In the genomic region with DNA sequence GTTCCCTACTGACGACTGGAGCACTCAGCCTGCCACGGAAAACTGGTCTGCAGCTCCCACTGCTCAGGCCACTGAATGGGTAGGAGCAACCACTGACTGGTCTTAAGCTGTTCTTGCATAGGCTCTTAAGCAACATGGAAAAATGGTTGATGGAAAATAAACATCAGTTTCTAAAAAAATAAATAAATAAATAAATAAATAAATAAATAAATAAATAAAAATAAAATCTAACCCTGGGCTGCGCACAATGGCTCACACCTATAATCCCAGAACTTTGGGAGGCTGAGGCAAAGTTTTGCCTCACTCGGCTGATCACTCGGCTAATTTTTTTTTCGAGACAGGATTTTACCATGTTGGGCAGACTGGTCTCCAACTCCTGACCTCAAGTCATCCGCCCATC, we compare ENCODE assay signal across 3 cellular contexts.
A peak's percentile ranks its signal among the peaks of the same experiment; 100 is the strongest.
DNase-seq lines count a peak whose midpoint lies in the region; ATAC-seq, FAIRE-seq and TF ChIP-seq lines count a peak whose summit lies in the region.
"Not testable (repeated sequence)": the region's sequence is repeated elsewhere in the genome, so short reads cannot be mapped to it uniquely, and the experiment has no call there.

No MANE protein-coding gene starts in this region.

- not testable (repeated sequence) for DNase-seq in A549 (ENCODE audit: low read depth in 1 of 2, low spot score in 1 of 2)
- DNase-seq in RPMI8226 = peak; percentile 33

- not testable (repeated sequence) for H3K4me1 ChIP-seq in A549
- H3K4me1 ChIP-seq in HEK293 (ENCODE audit: control insufficient read depth, insufficient read depth, low read length) = peaks cover 13% of the 10 kb centered on the region

- TF ChIP-seq EP300 in A549 (IDR thresholded peaks at IDR 0.05) = not testable (repeated sequence)

- not testable (repeated sequence) for H3K4me3 ChIP-seq in A549; HEK293 (ENCODE audit: low read depth, low read length)

- POLR2A ChIA-PET in A549 (lab: Yijun Ruan, JAX) = not testable (repeated sequence)
- POLR2A ChIA-PET in HEK293 (lab: Yijun Ruan, JAX) = interaction anchor here (1.1 to 1.3 kb wide), 2 partner anchors 27 to 131 kb away, joined by 3 to 6 read pairs; a partner anchor contains a TSS

- not testable (repeated sequence) for TF ChIP-seq CTCF in A549 (IDR thresholded peaks at IDR 0.05); HEK293 (tag by site-specific recombination; IDR thresholded peaks at IDR 0.05)

- CTCF ChIA-PET in A549 (lab: Yijun Ruan, JAX); HEK293 (lab: Yijun Ruan, JAX): not testable (repeated sequence)

- not testable (repeated sequence) for ATAC-seq in A549

- not testable (repeated sequence) for H3K9me3 ChIP-seq in A549; HEK293 (ENCODE audit: control insufficient read depth, insufficient read depth, low read depth, low read length)

- not testable (repeated sequence) for FAIRE-seq in A549 (lab: Jason Lieb, UNC)

- WGBS in A549 (ENCODE audit: missing lambda C conversion rate) = 75% methylated on average over 6 of the region's 7 CpGs

- not testable (repeated sequence) for H3K4me2 ChIP-seq in A549

- H3K36me3 ChIP-seq in HEK293 (ENCODE audit: control insufficient read depth in 2 of 2, insufficient read depth in 1 of 2, low read length in 2 of 2) = not testable (repeated sequence)

- H3K27ac ChIP-seq in A549; HEK293 (ENCODE audit: extremely low read depth, low read depth, low read length): not testable (repeated sequence)

- TF ChIP-seq RAD21 in A549 (conservative IDR thresholded peaks at IDR 0.05 in 1 of 2, IDR thresholded peaks at IDR 0.05 in 1 of 2) = not testable (repeated sequence)

- not testable (repeated sequence) for TF ChIP-seq POLR2A in A549 (IDR thresholded peaks at IDR 0.05; ENCODE audit: low read length)

TF ChIP-seq in A549, 52 proteins besides CTCF, POLR2A, EP300 and RAD21:
- peak; percentile 26 for TF ChIP-seq ZC3H11A (IDR thresholded peaks at IDR 0.05)

TF ChIP-seq in HEK293, 187 proteins besides CTCF, POLR2A, EP300 and RAD21 (continues in another document):
- TF ChIP-seq GFI1B (tag by site-specific recombination; IDR thresholded peaks at IDR 0.05) = peak; percentile 54; the same call in 1 of the 2 replicates
- peak; percentile 67 for TF ChIP-seq ZNF266 (tag by site-specific recombination; IDR thresholded peaks at IDR 0.05; ENCODE audit: low read depth)
- 0 out of 2 replicates have a peak, but pooled peaks have one; percentile 66 for TF ChIP-seq ZFP37 (tag by site-specific recombination; IDR thresholded peaks at IDR 0.05)
- peak; percentile 97 for TF ChIP-seq ZNF555 (tag by site-specific recombination; conservative IDR thresholded peaks at IDR 0.05)
- TF ChIP-seq ZNF426 (tag by site-specific recombination; IDR thresholded peaks at IDR 0.05) = peak; percentile 97
- peak; percentile 90 for TF ChIP-seq ZNF510 (tag by site-specific recombination; IDR thresholded peaks at IDR 0.05; ENCODE audit: insufficient replicate concordance)
- TF ChIP-seq ZNF560 (tag by site-specific recombination; IDR thresholded peaks at IDR 0.05; ENCODE audit: borderline replicate concordance) = 0 out of 2 replicates have a peak, but pooled peaks have one; percentile 43
- TF ChIP-seq, protein P1, sequence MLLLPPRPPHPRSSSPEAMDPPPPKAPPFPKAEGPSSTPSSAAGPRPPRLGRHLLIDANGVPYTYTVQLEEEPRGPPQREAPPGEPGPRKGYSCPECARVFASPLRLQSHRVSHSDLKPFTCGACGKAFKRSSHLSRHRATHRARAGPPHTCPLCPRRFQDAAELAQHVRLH (tag by site-specific recombination; IDR thresholded peaks at IDR 0.05) = peak; percentile 51; the same call in 1 of the 2 replicates
- peak; percentile 55; the same call in 1 of the 2 replicates for TF ChIP-seq ZNF433 (tag by site-specific recombination; IDR thresholded peaks at IDR 0.05; ENCODE audit: low read depth)
- TF ChIP-seq OVOL3 (tag by site-specific recombination; IDR thresholded peaks at IDR 0.05) = peak; percentile 52; the same call in 1 of the 2 replicates
- TF ChIP-seq, protein P2, sequence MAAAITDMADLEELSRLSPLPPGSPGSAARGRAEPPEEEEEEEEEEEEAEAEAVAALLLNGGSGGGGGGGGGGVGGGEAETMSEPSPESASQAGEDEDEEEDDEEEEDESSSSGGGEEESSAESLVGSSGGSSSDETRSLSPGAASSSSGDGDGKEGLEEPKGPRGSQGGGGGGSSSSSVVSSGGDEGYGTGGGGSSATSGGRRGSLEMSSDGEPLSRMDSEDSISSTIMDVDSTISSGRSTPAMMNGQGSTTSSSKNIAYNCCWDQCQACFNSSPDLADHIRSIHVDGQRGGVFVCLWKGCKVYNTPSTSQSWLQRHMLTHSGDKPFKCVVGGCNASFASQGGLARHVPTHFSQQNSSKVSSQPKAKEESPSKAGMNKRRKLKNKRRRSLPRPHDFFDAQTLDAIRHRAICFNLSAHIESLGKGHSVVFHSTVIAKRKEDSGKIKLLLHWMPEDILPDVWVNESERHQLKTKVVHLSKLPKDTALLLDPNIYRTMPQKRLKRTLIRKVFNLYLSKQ (tag by site-specific recombination; IDR thresholded peaks at IDR 0.05; ENCODE audit: borderline replicate concordance) = 0 out of 2 replicates have a peak, but pooled peaks have one; percentile 54
- 0 out of 2 replicates have a peak, but pooled peaks have one; percentile 57 for TF ChIP-seq ZNF791 (tag by site-specific recombination; IDR thresholded peaks at IDR 0.05)
- peak; percentile 8; the same call in 1 of the 2 replicates for TF ChIP-seq OSR2 (tag by site-specific recombination; IDR thresholded peaks at IDR 0.05)
- TF ChIP-seq KLF7 (tag by site-specific recombination; IDR thresholded peaks at IDR 0.05; ENCODE audit: borderline replicate concordance) = peak; percentile 66; the same call in 1 of the 2 replicates
- 0 out of 2 replicates have a peak, but pooled peaks have one; percentile 36 for TF ChIP-seq ZNF664 (tag by site-specific recombination; IDR thresholded peaks at IDR 0.05)
- TF ChIP-seq ZBTB8A (tag by site-specific recombination; IDR thresholded peaks at IDR 0.05) = peak; percentile 77
- peak; percentile 67; the same call in 1 of the 2 replicates for TF ChIP-seq ZNF202 (tag by site-specific recombination; IDR thresholded peaks at IDR 0.05; ENCODE audit: borderline replicate concordance)
- TF ChIP-seq ZNF341 (tag by site-specific recombination; IDR thresholded peaks at IDR 0.05; ENCODE audit: low read depth) = peak; percentile 51
- peak; percentile 73 for TF ChIP-seq ZXDB (tag by site-specific recombination; IDR thresholded peaks at IDR 0.05)
- peak; percentile 89 for TF ChIP-seq ZNF140 (tag by site-specific recombination; IDR thresholded peaks at IDR 0.05)
- peak; percentile 58 for TF ChIP-seq ZNF529 (tag by site-specific recombination; IDR thresholded peaks at IDR 0.05; ENCODE audit: insufficient replicate concordance)
- TF ChIP-seq, protein P3, sequence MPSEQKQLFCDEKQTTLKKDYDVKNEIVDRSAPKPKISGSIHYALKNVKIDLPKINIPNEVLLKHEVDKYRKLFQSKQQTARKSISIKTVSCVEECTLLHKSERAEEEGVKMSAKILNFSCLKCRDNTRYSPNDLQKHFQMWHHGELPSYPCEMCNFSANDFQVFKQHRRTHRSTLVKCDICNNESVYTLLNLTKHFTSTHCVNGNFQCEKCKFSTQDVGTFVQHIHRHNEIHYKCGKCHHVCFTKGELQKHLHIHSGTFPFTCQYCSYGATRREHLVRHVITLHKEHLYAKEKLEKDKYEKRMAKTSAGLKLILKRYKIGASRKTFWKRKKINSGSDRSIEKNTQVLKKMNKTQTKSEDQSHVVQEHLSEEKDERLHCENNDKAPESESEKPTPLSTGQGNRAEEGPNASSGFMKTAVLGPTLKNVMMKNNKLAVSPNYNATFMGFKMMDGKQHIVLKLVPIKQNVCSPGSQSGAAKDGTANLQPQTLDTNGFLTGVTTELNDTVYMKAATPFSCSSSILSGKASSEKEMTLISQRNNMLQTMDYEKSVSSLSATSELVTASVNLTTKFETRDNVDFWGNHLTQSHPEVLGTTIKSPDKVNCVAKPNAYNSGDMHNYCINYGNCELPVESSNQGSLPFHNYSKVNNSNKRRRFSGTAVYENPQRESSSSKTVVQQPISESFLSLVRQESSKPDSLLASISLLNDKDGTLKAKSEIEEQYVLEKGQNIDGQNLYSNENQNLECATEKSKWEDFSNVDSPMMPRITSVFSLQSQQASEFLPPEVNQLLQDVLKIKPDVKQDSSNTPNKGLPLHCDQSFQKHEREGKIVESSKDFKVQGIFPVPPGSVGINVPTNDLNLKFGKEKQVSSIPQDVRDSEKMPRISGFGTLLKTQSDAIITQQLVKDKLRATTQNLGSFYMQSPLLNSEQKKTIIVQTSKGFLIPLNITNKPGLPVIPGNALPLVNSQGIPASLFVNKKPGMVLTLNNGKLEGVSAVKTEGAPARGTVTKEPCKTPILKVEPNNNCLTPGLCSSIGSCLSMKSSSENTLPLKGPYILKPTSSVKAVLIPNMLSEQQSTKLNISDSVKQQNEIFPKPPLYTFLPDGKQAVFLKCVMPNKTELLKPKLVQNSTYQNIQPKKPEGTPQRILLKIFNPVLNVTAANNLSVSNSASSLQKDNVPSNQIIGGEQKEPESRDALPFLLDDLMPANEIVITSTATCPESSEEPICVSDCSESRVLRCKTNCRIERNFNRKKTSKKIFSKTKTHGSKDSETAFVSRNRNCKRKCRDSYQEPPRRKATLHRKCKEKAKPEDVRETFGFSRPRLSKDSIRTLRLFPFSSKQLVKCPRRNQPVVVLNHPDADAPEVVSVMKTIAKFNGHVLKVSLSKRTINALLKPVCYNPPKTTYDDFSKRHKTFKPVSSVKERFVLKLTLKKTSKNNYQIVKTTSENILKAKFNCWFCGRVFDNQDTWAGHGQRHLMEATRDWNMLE (tag by site-specific recombination; conservative IDR thresholded peaks at IDR 0.05; ENCODE audit: low read depth) = peak; percentile 89
- TF ChIP-seq ZNF223 (tag by site-specific recombination; IDR thresholded peaks at IDR 0.05) = 0 out of 2 replicates have a peak, but pooled peaks have one; percentile 17
- peak; percentile 91 for TF ChIP-seq ZNF394 (tag by site-specific recombination; IDR thresholded peaks at IDR 0.05; ENCODE audit: borderline replicate concordance)
